1 cellular context compared by ENCODE assay signal in the genomic region with DNA sequence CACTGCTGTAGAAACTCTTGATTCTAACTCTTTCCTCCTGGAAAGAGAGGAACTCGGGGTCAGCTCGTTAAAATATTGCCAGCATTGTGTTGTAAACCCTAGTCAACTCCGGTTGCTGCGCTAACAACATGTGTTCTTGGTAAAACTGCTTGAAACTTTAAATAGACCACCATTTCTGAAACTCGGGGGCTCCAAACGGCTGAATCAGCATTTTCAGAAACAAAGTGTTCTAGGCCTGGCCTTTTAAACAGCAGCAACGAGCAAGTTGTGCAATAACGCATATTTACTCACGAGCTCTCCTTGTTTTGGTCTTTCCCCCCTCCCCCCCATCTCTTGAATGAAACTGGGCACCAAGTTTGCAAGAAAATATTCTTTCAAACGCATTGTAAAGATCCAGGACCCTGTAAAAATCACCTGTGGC.
TF ChIP-seq lines count a peak whose summit lies in the region.

No MANE protein-coding gene starts in this region.

TF ChIP-seq in SK-N-SH, 30 proteins besides CTCF, POLR2A, EP300 and RAD21 (continued from another document):
- TF ChIP-seq ZBTB33 (IDR thresholded peaks at IDR 0.05; ENCODE audit: borderline replicate concordance, low read depth), result no peak
- no peak for TF ChIP-seq RCOR1 (IDR thresholded peaks at IDR 0.05; ENCODE audit: low read length)
- no peak for TF ChIP-seq TCF12 (IDR thresholded peaks at IDR 0.05)
- TF ChIP-seq, protein P1, sequence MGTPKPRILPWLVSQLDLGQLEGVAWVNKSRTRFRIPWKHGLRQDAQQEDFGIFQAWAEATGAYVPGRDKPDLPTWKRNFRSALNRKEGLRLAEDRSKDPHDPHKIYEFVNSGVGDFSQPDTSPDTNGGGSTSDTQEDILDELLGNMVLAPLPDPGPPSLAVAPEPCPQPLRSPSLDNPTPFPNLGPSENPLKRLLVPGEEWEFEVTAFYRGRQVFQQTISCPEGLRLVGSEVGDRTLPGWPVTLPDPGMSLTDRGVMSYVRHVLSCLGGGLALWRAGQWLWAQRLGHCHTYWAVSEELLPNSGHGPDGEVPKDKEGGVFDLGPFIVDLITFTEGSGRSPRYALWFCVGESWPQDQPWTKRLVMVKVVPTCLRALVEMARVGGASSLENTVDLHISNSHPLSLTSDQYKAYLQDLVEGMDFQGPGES (IDR thresholded peaks at IDR 0.05; ENCODE audit: low read depth, low read length), result no peak
- no peak for TF ChIP-seq TAF1 (IDR thresholded peaks at IDR 0.05; ENCODE audit: borderline replicate concordance, low read depth, low read length)
- no peak for TF ChIP-seq NFIC (IDR thresholded peaks at IDR 0.05; ENCODE audit: borderline replicate concordance)
